ENCODE assay signal across 8 cellular contexts in genomic region chr19:6425732-6426686, GRCh38. TPM values are rescaled to one million over a fixed set of nuclear protein-coding genes. Genes with fewer than 3 reads are reported as not detected.
A peak's percentile ranks its signal among the peaks of the same experiment; 100 is the strongest.
DNase-seq lines count a peak whose midpoint lies in the region; ATAC-seq and TF ChIP-seq lines count a peak whose summit lies in the region.

No MANE protein-coding gene starts in this region.

- peak overlapping the region; percentile 72 for H3K4me3 Mint-ChIP-seq in activated CD4-positive, alpha-beta T cell treated with anti-CD3 and anti-CD28 coated beads, Interleukin-2, amount 10 ng/mL, durations not matched to agents 24 days and 14 days
- H3K4me3 Mint-ChIP-seq in T-helper 1 cell treated with Interleukin-12 subunit alpha and Interleukin-12 subunit beta and Interleukin-4 antibody, amounts not matched to agents 30 μg/mL and 1 μg/mL, for 36 hours = peak overlapping the region; percentile 75
- peak overlapping the region; percentile 62 for H3K4me3 Mint-ChIP-seq in stimulated activated memory B cell treated with anti-CD40 and anti-IgM and Interleukin-4, amounts not matched to agents 10 μg/mL and 1 μg/mL and 100 μg/mL, for 72 hours

- 94 to 96% methylated on average over 9 to 10 of the region's 23 CpGs for WGBS in gastroesophageal sphincter (ENCODE audit: low coverage in 1 of 2), 2 donors

- peaks cover 21% of the 10 kb centered on the region for H3K36me3 Mint-ChIP-seq in activated CD4-positive, alpha-beta T cell treated with anti-CD3 and anti-CD28 coated beads, Interleukin-2, amount 10 ng/mL, durations not matched to agents 24 days and 14 days (ENCODE audit: low read depth)
- H3K36me3 Mint-ChIP-seq in T-helper 1 cell treated with Interleukin-12 subunit alpha and Interleukin-12 subunit beta and Interleukin-4 antibody, amounts not matched to agents 30 μg/mL and 1 μg/mL, for 36 hours (ENCODE audit: low read depth) = peaks cover 6% of the 10 kb centered on the region
- H3K36me3 Mint-ChIP-seq in stimulated activated memory B cell treated with anti-CD40 and anti-IgM and Interleukin-4, amounts not matched to agents 10 μg/mL and 1 μg/mL and 100 μg/mL, for 72 hours = peaks cover 11% of the 10 kb centered on the region

- H3K27ac Mint-ChIP-seq in activated CD4-positive, alpha-beta T cell treated with anti-CD3 and anti-CD28 coated beads, Interleukin-2, amount 10 ng/mL, durations not matched to agents 24 days and 14 days = peak overlapping the region; percentile 97
- peak overlapping the region; percentile 87 for H3K27ac Mint-ChIP-seq in T-helper 1 cell treated with Interleukin-12 subunit alpha and Interleukin-12 subunit beta and Interleukin-4 antibody, amounts not matched to agents 30 μg/mL and 1 μg/mL, for 36 hours
- peak overlapping the region; percentile 72 for H3K27ac Mint-ChIP-seq in stimulated activated memory B cell treated with anti-CD40 and anti-IgM and Interleukin-4, amounts not matched to agents 10 μg/mL and 1 μg/mL and 100 μg/mL, for 72 hours

- TF ChIP-seq EP300 in gastroesophageal sphincter (IDR thresholded peaks at IDR 0.05) = no peak

- TF ChIP-seq CTCF in gastroesophageal sphincter (IDR thresholded peaks at IDR 0.05) = no peak

- H3K27ac ChIP-seq in gastroesophageal sphincter = peak overlapping the region; percentile 41 to 90 (median 86)

- peaks cover 3% of the 10 kb centered on the region for H3K9me3 Mint-ChIP-seq in activated CD4-positive, alpha-beta T cell treated with anti-CD3 and anti-CD28 coated beads, Interleukin-2, amount 10 ng/mL, durations not matched to agents 24 days and 14 days
- no peaks in the 10 kb centered on the region for H3K9me3 Mint-ChIP-seq in T-helper 1 cell treated with Interleukin-12 subunit alpha and Interleukin-12 subunit beta and Interleukin-4 antibody, amounts not matched to agents 30 μg/mL and 1 μg/mL, for 36 hours
- no peaks in the 10 kb centered on the region for H3K9me3 Mint-ChIP-seq in stimulated activated memory B cell treated with anti-CD40 and anti-IgM and Interleukin-4, amounts not matched to agents 10 μg/mL and 1 μg/mL and 100 μg/mL, for 72 hours

- peak overlapping the region in 1 of 2 donors; percentile 28 for H3K4me3 ChIP-seq in gastroesophageal sphincter

- no peaks in the 10 kb centered on the region for H3K27me3 ChIP-seq in gastroesophageal sphincter

- H3K27me3 Mint-ChIP-seq in activated CD4-positive, alpha-beta T cell treated with anti-CD3 and anti-CD28 coated beads, Interleukin-2, amount 10 ng/mL, durations not matched to agents 24 days and 14 days = no peaks in the 10 kb centered on the region
- no peaks in the 10 kb centered on the region for H3K27me3 Mint-ChIP-seq in T-helper 1 cell treated with Interleukin-12 subunit alpha and Interleukin-12 subunit beta and Interleukin-4 antibody, amounts not matched to agents 30 μg/mL and 1 μg/mL, for 36 hours (ENCODE audit: low read depth)
- H3K27me3 Mint-ChIP-seq in stimulated activated memory B cell treated with anti-CD40 and anti-IgM and Interleukin-4, amounts not matched to agents 10 μg/mL and 1 μg/mL and 100 μg/mL, for 72 hours = no peaks in the 10 kb centered on the region

- peaks cover 0 to 12% of the 10 kb centered on the region in 2 donors for H3K36me3 ChIP-seq in gastroesophageal sphincter

- no peak for ATAC-seq in gastroesophageal sphincter
- ATAC-seq in stimulated activated memory B cell treated with anti-CD40 and anti-IgM and Interleukin-4, amounts not matched to agents 10 μg/mL and 1 μg/mL and 100 μg/mL, for 72 hours = no peak
- no peak for ATAC-seq in GM21390 (IDR thresholded peaks at IDR 0.05; ENCODE audit: unreplicated experiment)

- H3K4me1 Mint-ChIP-seq in activated CD4-positive, alpha-beta T cell treated with anti-CD3 and anti-CD28 coated beads, Interleukin-2, amount 10 ng/mL, durations not matched to agents 24 days and 14 days = peaks cover 24% of the 10 kb centered on the region
- peaks cover 20% of the 10 kb centered on the region for H3K4me1 Mint-ChIP-seq in T-helper 1 cell treated with Interleukin-12 subunit alpha and Interleukin-12 subunit beta and Interleukin-4 antibody, amounts not matched to agents 30 μg/mL and 1 μg/mL, for 36 hours (ENCODE audit: low read depth)
- H3K4me1 Mint-ChIP-seq in stimulated activated memory B cell treated with anti-CD40 and anti-IgM and Interleukin-4, amounts not matched to agents 10 μg/mL and 1 μg/mL and 100 μg/mL, for 72 hours = peaks cover 35% of the 10 kb centered on the region

- TF ChIP-seq POLR2A in gastroesophageal sphincter (IDR thresholded peaks at IDR 0.05) = no peak

- H3K9me3 ChIP-seq in gastroesophageal sphincter = no peaks in the 10 kb centered on the region

- H3K4me1 ChIP-seq in gastroesophageal sphincter = peaks cover 0 to 38% (median 18%) of the 10 kb centered on the region in 3 donors

- DNase-seq in activated CD4-positive, alpha-beta T cell treated with anti-CD3 and anti-CD28 coated beads, Interleukin-2, amount 10 ng/mL, durations not matched to agents 24 days and 14 days = peak; percentile 66
- DNase-seq in activated CD4-positive, alpha-beta T cell treated with anti-CD3 and anti-CD28 coated beads, Interleukin-2, amount 50 U/mL, for 4 hours = no peak
- no peak for DNase-seq in cortex of kidney (lab: John Stamatoyannopoulos, UW)
- DNase-seq in NCI-H2171 (lab: John Stamatoyannopoulos, UW) = no peak

- intact Hi-C loops in activated CD4-positive, alpha-beta T cell treated with anti-CD3 and anti-CD28 coated beads, Interleukin-2, amount 10 ng/mL, durations not matched to agents 24 days and 14 days (cut with micrococcal nuclease) = loop anchor here (1.0 to 10.0 kb wide), 7 partner anchors 33 to 376 kb away; partner anchors contain the start of genes CD70, CLPP and GTF2F1

RNA-seq across cellular contexts. Expression of gene KHSRP, which starts 1.4 kb away (rescaled TPM):
- 435 and 461 TPM in 2 replicates for total RNA-seq in activated CD4-positive, alpha-beta T cell treated with anti-CD3 and anti-CD28 coated beads, Interleukin-2, amount 10 ng/mL, durations not matched to agents 24 days and 14 days
- total RNA-seq in gastroesophageal sphincter = 100 to 1,000 TPM; 102 to 218 (median 126) TPM

RNA-seq across cellular contexts. Expression of gene SLC25A41, which starts 7.6 kb away (rescaled TPM):
- total RNA-seq in activated CD4-positive, alpha-beta T cell treated with anti-CD3 and anti-CD28 coated beads, Interleukin-2, amount 10 ng/mL, durations not matched to agents 24 days and 14 days = 0.19 and 0.24 TPM in 2 replicates
- 1 to 10 TPM in 1 of 4 donors, under 1 TPM in 1, not detected in 2; 0.27 to 1.3 TPM for total RNA-seq in gastroesophageal sphincter

RNA-seq across cellular contexts. Expression of gene GTF2F1, which starts 33.0 kb away (rescaled TPM):
- 60.7 and 63.5 TPM in 2 replicates for total RNA-seq in activated CD4-positive, alpha-beta T cell treated with anti-CD3 and anti-CD28 coated beads, Interleukin-2, amount 10 ng/mL, durations not matched to agents 24 days and 14 days
- 10 to 100 TPM; 44.7 to 62.8 (median 51.4) TPM for total RNA-seq in gastroesophageal sphincter

RNA-seq across cellular contexts. Expression of gene SLC25A23, which starts 33.6 kb away (rescaled TPM):
- 21.0 and 22.0 TPM in 2 replicates for total RNA-seq in activated CD4-positive, alpha-beta T cell treated with anti-CD3 and anti-CD28 coated beads, Interleukin-2, amount 10 ng/mL, durations not matched to agents 24 days and 14 days
- 100 to 1,000 TPM; 111 to 328 (median 240) TPM for total RNA-seq in gastroesophageal sphincter

RNA-seq across cellular contexts. Expression of gene CRB3, which starts 38.1 kb away (rescaled TPM):
- total RNA-seq in activated CD4-positive, alpha-beta T cell treated with anti-CD3 and anti-CD28 coated beads, Interleukin-2, amount 10 ng/mL, durations not matched to agents 24 days and 14 days = 0.26 and 0.33 TPM in 2 replicates
- total RNA-seq in gastroesophageal sphincter = 1 to 10 TPM in 2 of 4 donors, under 1 TPM in 1, not detected in 1; 0.85 to 6.2 (median 1.6) TPM
